ENCODE assay signal across 8 cellular contexts in genomic region chr6:151493495-151494234, GRCh38. TPM values are rescaled to one million over a fixed set of nuclear protein-coding genes. Genes with fewer than 3 reads are reported as not detected.
DNase-seq lines count a peak whose midpoint lies in the region; ATAC-seq and TF ChIP-seq lines count a peak whose summit lies in the region.

Gene CCDC170 (plus strand): TSS chr6:151494017. CDS start chr6:151494129, 112 bp downstream.

- H4K20me1 ChIP-seq in GM23248 (ENCODE audit: insufficient read depth) (no peaks in the 10 kb centered on the region), Karpas-422 (ENCODE audit: insufficient read depth, low read depth, low read length) (no peaks in the 10 kb centered on the region)

- WGBS in GM23248 (ENCODE audit: low coverage in 1 of 2, low lambda C conversion rate in 2 of 2, missing lambda C conversion rate in 2 of 2), 2 experiments, result 9% methylated on average over 46 to 49 of the region's 70 CpGs

- no peaks in the 10 kb centered on the region for H3F3A ChIP-seq in GM23248 (ENCODE audit: insufficient read depth)

- no peak within 1 kb of the TSS for H3K27ac Mint-ChIP-seq in naive B cell

- H3K9me3 Mint-ChIP-seq in naive B cell, result no peaks in the 10 kb centered on the region

- H3K27me3 Mint-ChIP-seq in naive B cell, result peaks cover 29 to 47% (median 40%) of the 10 kb centered on the region in 3 donors

- in situ Hi-C loops in GM23248 (cut with MboI), result no loop called here

- H3K27me3 ChIP-seq in GM23248 (replicated peaks; ENCODE audit: insufficient read depth) (no peaks in the 10 kb centered on the region), Karpas-422 (ENCODE audit: low read length) (no peaks in the 10 kb centered on the region)

- H3K36me3 ChIP-seq in GM23248 (ENCODE audit: low read depth), result no peaks in the 10 kb centered on the region
- H3K36me3 ChIP-seq in Karpas-422 (ENCODE audit: insufficient read depth, low read length), result no peaks in the 10 kb centered on the region

- no peak for TF ChIP-seq CTCF in fibroblast of the aortic adventitia (IDR thresholded peaks at IDR 0.05; ENCODE audit: insufficient read depth, low read length)

- H3K4me1 ChIP-seq in GM23248 (ENCODE audit: insufficient read depth) (no peaks in the 10 kb centered on the region; the same call in 1 of the 2 replicates), Karpas-422 (ENCODE audit: low read length) (peaks cover 5% of the 10 kb centered on the region)

- H3K4me2 ChIP-seq in GM23248 (ENCODE audit: unreplicated experiment), result peak within 1 kb of the TSS; percentile 85
- no peak within 1 kb of the TSS for H3K4me2 ChIP-seq in Karpas-422 (ENCODE audit: low read depth, low read length, poor library complexity, severe bottlenecking)

- no peaks in the 10 kb centered on the region for H3K9me2 ChIP-seq in GM23248 (ENCODE audit: insufficient read depth)
- no peaks in the 10 kb centered on the region for H3K9me2 ChIP-seq in Karpas-422 (replicated peaks; ENCODE audit: insufficient read depth, low read length)

- H3K27ac ChIP-seq in GM23248, result peak within 1 kb of the TSS; percentile 17
- no peak within 1 kb of the TSS for H3K27ac ChIP-seq in Karpas-422 (ENCODE audit: low read length)

- H3K4me3 Mint-ChIP-seq in naive B cell, result peak within 1 kb of the TSS; percentile 2 to 84 (median 74)

- H3K79me2 ChIP-seq in GM23248 (ENCODE audit: insufficient read depth) (no peaks in the 10 kb centered on the region), Karpas-422 (ENCODE audit: low read length) (no peaks in the 10 kb centered on the region)

- peak within 1 kb of the TSS; percentile 89 for H3K9ac ChIP-seq in GM23248
- H3K9ac ChIP-seq in Karpas-422 (ENCODE audit: low read length), result no peak within 1 kb of the TSS

- ATAC-seq in naive B cell (ENCODE audit: low read depth in 2 of 2), result peak; percentile 47 to 56

- H3K9me3 ChIP-seq in GM23248 (ENCODE audit: low read depth) (no peaks in the 10 kb centered on the region), Karpas-422 (ENCODE audit: low read length) (no peaks in the 10 kb centered on the region)

- H2AFZ ChIP-seq in GM23248 (peak within 1 kb of the TSS; percentile 85), Karpas-422 (ENCODE audit: low read length) (no peak within 1 kb of the TSS)

- no peaks in the 10 kb centered on the region for H3K36me3 Mint-ChIP-seq in naive B cell

- peak within 1 kb of the TSS; percentile 77 for H3K4me3 ChIP-seq in GM23248
- H3K4me3 ChIP-seq in fibroblast of the aortic adventitia (ENCODE audit: low read depth, low read length), result peak within 1 kb of the TSS; percentile 67
- H3K4me3 ChIP-seq in Karpas-422 (ENCODE audit: low read length), result no peak within 1 kb of the TSS

- H3K4me1 Mint-ChIP-seq in naive B cell, result peaks cover 12 to 17% (median 13%) of the 10 kb centered on the region in 3 donors

- peak; percentile 77 for DNase-seq in AG20443 (ENCODE audit: low spot score)
- peak; percentile 63 for DNase-seq in GM23248
- DNase-seq in UCSD-AML1 (lab: John Stamatoyannopoulos, UW; ENCODE audit: unreplicated experiment), result peak; percentile 25
- DNase-seq in fibroblast of the aortic adventitia (ENCODE audit: low read depth), result no peak
- peak; percentile 1 for DNase-seq in naive B cell
- no peak for DNase-seq in NCI-H1694 treated with DMSO at 0.1 percent for 48 hours (lab: John Stamatoyannopoulos, UW)
- DNase-seq in Karpas-422, result no peak
- DNase-seq in KG1 (lab: John Stamatoyannopoulos, UW), result no peak

RNA-seq across cellular contexts. Expression of gene CCDC170, which starts in this region (rescaled TPM):
- 0.11 TPM in 1 of 2 replicates, not detected in the other for total RNA-seq in GM23248 (2014; rRNA removed; shearing (Covaris generic))
- polyA plus RNA-seq in GM23248 (2016; fragmentation: Nextera tagmentation; extraction: Ambion mirVana), result 0.27 and 0.49 TPM in 2 replicates
- 0.09 and 0.82 TPM in 2 replicates for total RNA-seq in fibroblast of the aortic adventitia (ENCODE audit: low replicate concordance)
- polyA plus RNA-seq in naive B cell (ENCODE audit: low read depth in 6 of 6), result not detected
- not detected in 2 replicates for total RNA-seq in Karpas-422 (2014; rRNA removed; shearing (Covaris generic); ENCODE audit: low replicate concordance)

Comparison
In these comparisons a context has a peak if more than half of its experiments do, and no peak if none do; other contexts are left out.
1. Peak in DNase-seq, H3K4me3 ChIP-seq, H3K27ac ChIP-seq, H3K9ac ChIP-seq and H3K4me2 ChIP-seq in GM23248; RNA of the gene not detected or under 1 TPM.
2. Peak in DNase-seq and ATAC-seq in naive B cell; RNA of the gene not detected or under 1 TPM.
3. DNase-seq: peak in AG20443 (single experiment) and UCSD-AML1 (single experiment); none in fibroblast of the aortic adventitia (single experiment), NCI-H1694 treated with DMSO at 0.1 percent for 48 hours (single experiment), Karpas-422 (single experiment) and KG1 (single experiment).